In the genomic region with DNA sequence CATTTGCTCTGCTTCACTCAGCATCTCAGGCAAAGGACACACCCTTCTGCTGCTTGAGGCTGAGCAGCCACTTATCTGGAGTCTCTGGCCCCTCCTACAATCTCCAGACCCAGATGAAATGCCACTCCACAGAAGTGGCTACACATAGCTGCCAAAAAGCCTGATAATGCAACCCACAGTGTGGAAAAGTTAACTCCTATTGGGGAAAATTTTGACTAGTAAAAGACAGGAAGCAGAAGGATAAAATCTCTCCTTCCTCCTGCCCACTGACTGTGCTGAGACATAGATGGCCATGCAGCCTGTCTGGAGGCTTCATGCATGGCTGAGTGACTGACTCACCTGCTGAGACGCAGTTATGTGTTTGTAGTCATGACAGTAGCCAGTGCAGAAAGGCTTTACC, we compare ENCODE assay signal across 10 cellular contexts.
DNase-seq lines count a peak whose midpoint lies in the region; ATAC-seq and TF ChIP-seq lines count a peak whose summit lies in the region.
"Had no signal": no experiment of that assay in that cellular context is flagged by ENCODE, and none has a peak within 500 bp of the region (broad histone marks: within the 10 kb centered on the region; RNA-seq: fewer than 3 reads in every experiment).

No MANE protein-coding gene starts in this region.

- no peaks in the 10 kb centered on the region for H3K27me3 ChIP-seq in A673 (replicated peaks; ENCODE audit: insufficient read depth, low read depth, low read length, poor library complexity)

- ATAC-seq in GM18868 (IDR thresholded peaks at IDR 0.05; ENCODE audit: unreplicated experiment) (peak; percentile 64), GM21367 (IDR thresholded peaks at IDR 0.05; ENCODE audit: unreplicated experiment) (no peak), HG03039 (IDR thresholded peaks at IDR 0.05; ENCODE audit: unreplicated experiment) (no peak)
- no peak for ATAC-seq in activated T-cell treated with anti-CD3 and anti-CD28 coated beads, Interleukin-2, amount 50 U/mL, for 4 hours

- no TSS peak for BruUV-seq in A673 (replicated peaks; lab: Mats Ljungman, UMichigan)

- H3K36me3 ChIP-seq in A673 (ENCODE audit: insufficient read depth, low read length, poor library complexity, severe bottlenecking), result no peaks in the 10 kb centered on the region

- no peak overlapping the region for H3K4me3 Mint-ChIP-seq in activated T-cell treated with anti-CD3 and anti-CD28 coated beads, Interleukin-2, amount 50 U/mL, for 4 hours
- H3K4me3 Mint-ChIP-seq: dendritic cell treated with granulocyte-macrophage colony-stimulating factor and Interleukin-4, amounts not matched to agents 40 ng/mL and 50 ng/mL, for 4 days had no signal

- H3K27me3 Mint-ChIP-seq in activated T-cell treated with anti-CD3 and anti-CD28 coated beads, Interleukin-2, amount 50 U/mL, for 4 hours (ENCODE audit: low read depth), result peaks cover 12% of the 10 kb centered on the region

- intact Hi-C loops in A673 (cut with micrococcal nuclease; ENCODE audit: unreplicated experiment), result no loop called here

- POLR2A ChIA-PET in A673 (lab: Charles Lee; ENCODE audit: low non-redundant PET), result no interaction called here

- DNase-seq in A673 (ENCODE audit: low spot score) (peak; percentile 47), RPMI7951 (ENCODE audit: low read depth) (peak; percentile 85), hepatic stellate cell (ENCODE audit: low spot score) (peak; percentile 43), epidermal melanocyte (ENCODE audit: insufficient read length, low spot score) (no peak)
- no peak for DNase-seq in activated T-cell treated with anti-CD3 and anti-CD28 coated beads, Interleukin-2, amount 50 U/mL, for 4 hours
- DNase-seq: activated CD4-positive, CD25-positive, alpha-beta regulatory T cell treated with anti-CD3 and anti-CD28 coated beads, Interleukin-2, amount 50 U/mL, for 72 hours had no signal

- no peaks in the 10 kb centered on the region for H3K4me1 Mint-ChIP-seq in activated T-cell treated with anti-CD3 and anti-CD28 coated beads, Interleukin-2, amount 50 U/mL, for 4 hours (ENCODE audit: low read depth)

- CTCF ChIA-PET in A673 (lab: Charles Lee), result no interaction called here

- no peak overlapping the region for H3K27ac ChIP-seq in A673 (ENCODE audit: low read depth, low read length, poor library complexity, severe bottlenecking)

- no peak for TF ChIP-seq CTCF in A673 (conservative IDR thresholded peaks at IDR 0.05; ENCODE audit: low read depth, low read length)

- no peaks in the 10 kb centered on the region for H3K36me3 Mint-ChIP-seq in activated T-cell treated with anti-CD3 and anti-CD28 coated beads, Interleukin-2, amount 50 U/mL, for 4 hours (ENCODE audit: insufficient read depth)

- no peaks in the 10 kb centered on the region for H3K9me3 Mint-ChIP-seq in activated T-cell treated with anti-CD3 and anti-CD28 coated beads, Interleukin-2, amount 50 U/mL, for 4 hours
- H3K9me3 Mint-ChIP-seq: dendritic cell treated with granulocyte-macrophage colony-stimulating factor and Interleukin-4, amounts not matched to agents 40 ng/mL and 50 ng/mL, for 4 days had no signal

- no peak overlapping the region for H3K4me3 ChIP-seq in A673 (ENCODE audit: low read depth, low read length, poor library complexity, severe bottlenecking)

- no peaks in the 10 kb centered on the region for H3K4me1 ChIP-seq in A673 (ENCODE audit: insufficient read depth, low read length, poor library complexity, severe bottlenecking)

- no peaks in the 10 kb centered on the region for H3K9me3 ChIP-seq in A673 (ENCODE audit: low read depth, low read length, poor library complexity, severe bottlenecking)

Comparison
In these comparisons a context has a peak if more than half of its experiments do, and no peak if none do; other contexts are left out.
1. DNase-seq: peak in A673 (single experiment), RPMI7951 (single experiment) and hepatic stellate cell (single experiment); none in activated T-cell treated with anti-CD3 and anti-CD28 coated beads, Interleukin-2, amount 50 U/mL, for 4 hours (single experiment) and epidermal melanocyte (single experiment).